Comparison of ENCODE assay signal across 20 cellular contexts in the genomic region with DNA sequence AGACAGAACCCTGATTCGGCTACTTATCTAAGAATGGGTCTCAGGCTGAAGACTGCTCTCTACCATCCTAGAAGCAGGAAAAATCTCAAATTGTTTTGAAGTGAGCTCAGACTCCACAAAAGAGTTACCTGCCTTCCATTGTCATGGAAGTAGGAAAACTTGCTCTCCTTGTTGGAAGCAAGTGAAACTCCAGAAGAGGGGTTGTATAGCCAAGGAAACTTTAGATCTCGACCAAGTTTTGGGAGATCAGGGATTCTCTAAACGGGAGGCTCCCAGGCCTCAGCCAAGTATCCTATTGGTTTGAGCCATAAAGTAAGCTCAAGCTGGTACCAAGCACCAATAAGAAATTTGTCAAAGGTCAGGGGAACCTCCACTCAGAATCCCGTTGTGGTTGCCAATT.
"Had no signal": no experiment of that assay in that cellular context is flagged by ENCODE, and none has a peak within 500 bp of the region (broad histone marks: within the 10 kb centered on the region; RNA-seq: fewer than 3 reads in every experiment).

No MANE protein-coding gene starts in this region.

- DNase-seq: cortex of kidney; dorsolateral prefrontal cortex; effector CD8-positive, alpha-beta T cell; esophagus squamous epithelium; foreskin fibroblast; glutamatergic neuron; naive thymus-derived CD4-positive, alpha-beta T cell; nephron progenitor cell; psoas muscle; retina; right lobe of liver; stimulated activated CD4-positive, alpha-beta T cell treated with anti-CD3 and anti-CD28 coated beads, Interleukin-4, amount 100 ng/mL, for 1 hour; stimulated activated CD8-positive, alpha-beta memory T cell treated with anti-CD3 and anti-CD28 coated beads, Interleukin-4, amount 100 ng/mL, for 48 hours; stimulated activated naive CD8-positive, alpha-beta T cell treated with anti-CD3 and anti-CD28 coated beads, Interleukin-15, Interleukin-2, amounts not matched to agents 100 U/mL and 50 U/mL, for 24 hours; tibial artery; upper lobe of right lung had no signal

- H3K27ac Mint-ChIP-seq: naive thymus-derived CD4-positive, alpha-beta T cell; stimulated activated effector memory CD8-positive, alpha-beta T cell treated with anti-CD3 and anti-CD28 coated beads, Interleukin-12 subunit alpha, Interleukin-12 subunit beta, amount 100 ng/mL, for 72 hours had no signal

- H3K27ac ChIP-seq: dorsolateral prefrontal cortex, esophagus squamous epithelium, gastroesophageal sphincter, psoas muscle, right lobe of liver, suprapubic skin, tibial artery, upper lobe of right lung, vagina had no signal

- H3K36me3 ChIP-seq: esophagus squamous epithelium, gastroesophageal sphincter, right lobe of liver, suprapubic skin, tibial artery, upper lobe of right lung, vagina had no signal

- H3K27me3 ChIP-seq: dorsolateral prefrontal cortex, esophagus squamous epithelium, gastroesophageal sphincter, right lobe of liver, suprapubic skin, tibial artery, upper lobe of right lung, vagina had no signal

- H3K4me1 ChIP-seq: esophagus squamous epithelium, gastroesophageal sphincter, psoas muscle, right lobe of liver, suprapubic skin, tibial artery, upper lobe of right lung, vagina had no signal

- H3K9me3 ChIP-seq: esophagus squamous epithelium, gastroesophageal sphincter, psoas muscle, right lobe of liver, suprapubic skin, tibial artery, upper lobe of right lung, vagina had no signal

- H3K36me3 Mint-ChIP-seq: stimulated activated effector memory CD8-positive, alpha-beta T cell treated with anti-CD3 and anti-CD28 coated beads, Interleukin-12 subunit alpha, Interleukin-12 subunit beta, amount 100 ng/mL, for 72 hours had no signal

- H3K4me3 ChIP-seq: dorsolateral prefrontal cortex, esophagus squamous epithelium, gastroesophageal sphincter, psoas muscle, right lobe of liver, suprapubic skin, tibial artery, upper lobe of right lung, vagina had no signal

- H3K4me1 Mint-ChIP-seq: stimulated activated effector memory CD8-positive, alpha-beta T cell treated with anti-CD3 and anti-CD28 coated beads, Interleukin-12 subunit alpha, Interleukin-12 subunit beta, amount 100 ng/mL, for 72 hours had no signal

- H3K4me3 Mint-ChIP-seq: naive thymus-derived CD4-positive, alpha-beta T cell; nephron progenitor cell; stimulated activated effector memory CD8-positive, alpha-beta T cell treated with anti-CD3 and anti-CD28 coated beads, Interleukin-12 subunit alpha, Interleukin-12 subunit beta, amount 100 ng/mL, for 72 hours had no signal
